11 cellular contexts compared by ENCODE assay signal in the genomic region with DNA sequence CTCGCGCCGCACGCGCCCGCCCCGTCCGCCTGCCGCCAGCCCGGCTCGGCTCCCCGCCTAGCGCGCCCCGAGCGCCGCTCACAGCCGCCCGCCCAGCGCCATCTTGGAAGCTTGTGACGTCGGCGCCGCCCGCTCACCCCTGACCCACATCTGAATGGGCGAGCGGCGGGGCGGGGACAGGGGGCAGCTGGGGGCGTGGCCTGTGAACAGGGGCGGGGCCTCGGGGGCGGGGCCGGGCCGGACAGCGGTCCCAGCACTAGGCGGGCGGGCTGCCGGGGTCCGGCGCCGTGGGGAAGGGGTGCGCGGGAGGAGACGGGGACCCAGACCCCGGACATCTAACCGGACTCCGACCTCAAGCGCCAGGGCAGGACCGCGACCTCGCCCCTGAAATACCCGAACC. TPM values are rescaled to one million over a fixed set of nuclear protein-coding genes. Genes with fewer than 3 reads are reported as not detected.
DNase-seq lines count a peak whose midpoint lies in the region; ATAC-seq and TF ChIP-seq lines count a peak whose summit lies in the region.
"Not testable (repeated sequence)": the region's sequence is repeated elsewhere in the genome, so short reads cannot be mapped to it uniquely, and the experiment has no call there.
"Had no signal": no experiment of that assay in that cellular context is flagged by ENCODE, and none has a peak within 500 bp of the region (broad histone marks: within the 10 kb centered on the region; RNA-seq: fewer than 3 reads in every experiment).

No MANE protein-coding gene starts in this region.

- H3K27ac Mint-ChIP-seq in CD4-positive, alpha-beta T cell; activated CD4-positive, alpha-beta T cell treated with anti-CD3 and anti-CD28 coated beads for 36 hours: not testable (repeated sequence)

- not testable (repeated sequence) for H3K9me3 ChIP-seq in CD4-positive, alpha-beta T cell (ENCODE audit: control insufficient read depth, low read length)

- peak in 7 of 10 experiments; percentile 6 to 43 (median 12) for DNase-seq in CD4-positive, alpha-beta T cell
- DNase-seq in GM20000 (ENCODE audit: low spot score) (peak; percentile 4), choroid plexus epithelial cell (ENCODE audit: low read depth) (peak; percentile 26), left colon (peak in 1 of 2 donors; percentile 52)
- peak; percentile 75 for DNase-seq in activated CD4-positive, alpha-beta T cell treated with anti-CD3 and anti-CD28 coated beads for 36 hours
- DNase-seq in stimulated activated CD4-positive, alpha-beta T cell treated with anti-CD3 and anti-CD28 coated beads, Interleukin-1b, Interleukin-23, amount 100 ng/mL, for 24 hours (ENCODE audit: low read depth in 4 of 4, low spot score in 1 of 4) = peak in 3 of 4 experiments; percentile 2 to 6 (median 5)

- ATAC-seq in CD4-positive, alpha-beta T cell (ENCODE audit: poor library complexity) = peak; percentile 71
- ATAC-seq in HG02840 (IDR thresholded peaks at IDR 0.05; ENCODE audit: low FRiP score, unreplicated experiment) (peak; percentile 72), HG03571 (IDR thresholded peaks at IDR 0.05; ENCODE audit: unreplicated experiment) (peak; percentile 79), left colon (peak; percentile 63)
- peak; percentile 88 for ATAC-seq in activated CD4-positive, alpha-beta T cell treated with anti-CD3 and anti-CD28 coated beads for 36 hours

- not testable (repeated sequence) for H3K27me3 Mint-ChIP-seq in CD4-positive, alpha-beta T cell; activated CD4-positive, alpha-beta T cell treated with anti-CD3 and anti-CD28 coated beads for 36 hours

- H3K36me3 Mint-ChIP-seq in CD4-positive, alpha-beta T cell (ENCODE audit: low read depth); activated CD4-positive, alpha-beta T cell treated with anti-CD3 and anti-CD28 coated beads for 36 hours (ENCODE audit: low read depth): not testable (repeated sequence)

- not testable (repeated sequence) for H3K4me3 Mint-ChIP-seq in CD4-positive, alpha-beta T cell; activated CD4-positive, alpha-beta T cell treated with anti-CD3 and anti-CD28 coated beads for 36 hours

- H3K27me3 ChIP-seq in CD4-positive, alpha-beta T cell (ENCODE audit: control insufficient read depth, insufficient read depth, low read length) = not testable (repeated sequence)

- CTCF ChIA-PET in CD4-positive, alpha-beta T cell (lab: Charles Lee); activated CD4-positive, alpha-beta T cell treated with anti-CD3 and anti-CD28 coated beads for 36 hours (lab: Charles Lee): not testable (repeated sequence)

- H3K4me3 ChIP-seq in choroid plexus epithelial cell (ENCODE audit: low read depth, low read length) = peak overlapping the region; percentile 40

- not testable (repeated sequence) for TF ChIP-seq CTCF in CD4-positive, alpha-beta T cell (IDR thresholded peaks at IDR 0.05); GM20000 (IDR thresholded peaks at IDR 0.05; ENCODE audit: extremely low read depth, missing control alignments); choroid plexus epithelial cell (conservative IDR thresholded peaks at IDR 0.05; ENCODE audit: low read depth, low read length)

- not testable (repeated sequence) for H3K9me3 Mint-ChIP-seq in CD4-positive, alpha-beta T cell; activated CD4-positive, alpha-beta T cell treated with anti-CD3 and anti-CD28 coated beads for 36 hours (ENCODE audit: low read depth)

- intact Hi-C loops in CD4-positive, alpha-beta T cell (cut with DNase I, micrococcal nuclease); activated CD4-positive, alpha-beta T cell treated with anti-CD3 and anti-CD28 coated beads for 36 hours (cut with DNase I, micrococcal nuclease); left colon (cut with DNase I, micrococcal nuclease): not testable (repeated sequence)

- H3K27ac ChIP-seq in CD4-positive, alpha-beta T cell (ENCODE audit: low read depth, low read length) = not testable (repeated sequence)

- not testable (repeated sequence) for H3K4me1 Mint-ChIP-seq in CD4-positive, alpha-beta T cell (ENCODE audit: low read depth); activated CD4-positive, alpha-beta T cell treated with anti-CD3 and anti-CD28 coated beads for 36 hours

- POLR2A ChIA-PET in CD4-positive, alpha-beta T cell (lab: Charles Lee); activated CD4-positive, alpha-beta T cell treated with anti-CD3 and anti-CD28 coated beads for 36 hours (lab: Charles Lee): not testable (repeated sequence)

RNA-seq across cellular contexts. Expression of gene RIMBP3, which starts 33.9 kb away (rescaled TPM):
- under 1 TPM; 0.36 to 0.39 TPM for total RNA-seq in CD4-positive, alpha-beta T cell
- under 1 TPM; 0.70 to 0.78 TPM for total RNA-seq in activated CD4-positive, alpha-beta T cell treated with anti-CD3 and anti-CD28 coated beads for 36 hours
- total RNA-seq in left colon = under 1 TPM; 0.12 to 0.25 TPM

RNA-seq across cellular contexts. Expression of gene TMEM191B, which starts 50.2 kb away (rescaled TPM):
- 10 to 100 TPM; 10.1 to 12.7 TPM for total RNA-seq in CD4-positive, alpha-beta T cell
- 1 to 10 TPM in 1 of 2 experiments, under 1 TPM in 1; 0.72 to 3.2 TPM for total RNA-seq in activated CD4-positive, alpha-beta T cell treated with anti-CD3 and anti-CD28 coated beads for 36 hours
- 1 to 10 TPM; 2.1 to 6.7 TPM for total RNA-seq in left colon
- total RNA-seq: activated naive CD4-positive, alpha-beta T cell treated with anti-CD3 and anti-CD28 coated beads for 36 hours; osteoblast had no signal

RNA-seq across cellular contexts. Expression of gene GGTLC3, which starts 59.9 kb away (rescaled TPM):
- total RNA-seq in CD4-positive, alpha-beta T cell = under 1 TPM; 0.36 to 0.58 TPM
- not detected for total RNA-seq in activated CD4-positive, alpha-beta T cell treated with anti-CD3 and anti-CD28 coated beads for 36 hours
- not detected for total RNA-seq in left colon
- total RNA-seq: activated naive CD4-positive, alpha-beta T cell treated with anti-CD3 and anti-CD28 coated beads for 36 hours; liver; osteoblast had no signal
